In genomic region chr17:39052423-39052822, GRCh38 we compare ENCODE assay signal across 5 cellular contexts.
A peak's percentile ranks its signal among the peaks of the same experiment; 100 is the strongest.
DNase-seq lines count a peak whose midpoint lies in the region; ATAC-seq, FAIRE-seq and TF ChIP-seq lines count a peak whose summit lies in the region.
"Not testable (repeated sequence)": the region's sequence is repeated elsewhere in the genome, so short reads cannot be mapped to it uniquely, and the experiment has no call there.

No MANE protein-coding gene starts in this region.

- H3K9me3 ChIP-seq in A549, result peaks cover 25% of the 10 kb centered on the region
- H3K9me3 ChIP-seq in HEK293 (ENCODE audit: control insufficient read depth, insufficient read depth, low read depth, low read length); K562 (replicated peaks; ENCODE audit: control insufficient read depth, insufficient read depth, low read depth, low read length): not testable (repeated sequence)

- POLR2A ChIA-PET in A549 (lab: Yijun Ruan, JAX); HEK293 (lab: Yijun Ruan, JAX); K562 (lab: Yijun Ruan, JAX): not testable (repeated sequence)

- not testable (repeated sequence) for TF ChIP-seq CTCF in A549 (IDR thresholded peaks at IDR 0.05); HEK293 (tag by site-specific recombination; IDR thresholded peaks at IDR 0.05); K562 (IDR thresholded peaks at IDR 0.05 in 2 of 3, conservative IDR thresholded peaks at IDR 0.05 in 1 of 3; ENCODE audit: insufficient read depth in 2 of 3, low read depth in 1 of 3, low read length in 3 of 3); coronary artery (IDR thresholded peaks at IDR 0.05)

- H3K4me3 ChIP-seq in A549; HEK293 (ENCODE audit: low read depth, low read length); K562; coronary artery: not testable (repeated sequence)

- DNase-seq in A549 (ENCODE audit: low read depth in 1 of 2, low spot score in 1 of 2); K562 (ENCODE audit: extremely low read depth in 1 of 4, low spot score in 3 of 4): not testable (repeated sequence)
- peak; percentile 33 for DNase-seq in coronary artery (ENCODE audit: low spot score)

- H3K9me1 ChIP-seq in K562 (ENCODE audit: control insufficient read depth, insufficient read depth, low read length), result not testable (repeated sequence)

- H3K27me3 ChIP-seq in K562 (ENCODE audit: control insufficient read depth in 2 of 2, insufficient read depth in 2 of 2, low read length in 2 of 2), result peaks cover 0 to 15% of the 10 kb centered on the region in 2 experiments; a peak in 3 of 5 replicates

- not testable (repeated sequence) for ATAC-seq in A549, SK-N-SH treated with all-trans-retinoic acid at 6 μM for 48 hours, K562

- BruUV-seq in K562 (replicated peaks; lab: Mats Ljungman, UMichigan), result not testable (repeated sequence)

- H3K4me1 ChIP-seq in A549; HEK293 (ENCODE audit: control insufficient read depth, insufficient read depth, low read length); K562 (replicated peaks in 1 of 2; ENCODE audit: control insufficient read depth in 2 of 2, insufficient read depth in 2 of 2, low read length in 2 of 2): not testable (repeated sequence)

- not testable (repeated sequence) for H4K20me1 ChIP-seq in K562 (replicated peaks; ENCODE audit: control insufficient read depth, insufficient read depth, low read length)

- not testable (repeated sequence) for H3K4me2 ChIP-seq in A549; K562 (ENCODE audit: insufficient read depth, low read length)

- CTCF ChIA-PET in A549 (lab: Yijun Ruan, JAX); HEK293 (lab: Yijun Ruan, JAX); K562 (lab: Yijun Ruan, JAX; ENCODE audit: low intra/inter-chr PET ratio): not testable (repeated sequence)

- in situ Hi-C loops in K562 (cut with MboI), result not testable (repeated sequence)

- not testable (repeated sequence) for TF ChIP-seq POLR2A in A549 (IDR thresholded peaks at IDR 0.05; ENCODE audit: low read length); K562 (conservative IDR thresholded peaks at IDR 0.05)

- not testable (repeated sequence) for H3K9ac ChIP-seq in K562 (ENCODE audit: insufficient read depth in 1 of 2, low read depth in 2 of 2, low read length in 2 of 2)

- H3K36me3 ChIP-seq in HEK293 (ENCODE audit: control insufficient read depth in 2 of 2, insufficient read depth in 1 of 2, low read length in 2 of 2); K562 (ENCODE audit: control insufficient read depth, insufficient read depth, low read length): not testable (repeated sequence)

- intact Hi-C loops in K562 (cut with micrococcal nuclease), result not testable (repeated sequence)

- TF ChIP-seq EP300 in A549 (IDR thresholded peaks at IDR 0.05); K562 (IDR thresholded peaks at IDR 0.05; ENCODE audit: low read length): not testable (repeated sequence)

- not testable (repeated sequence) for TF ChIP-seq RAD21 in A549 (conservative IDR thresholded peaks at IDR 0.05 in 1 of 2, IDR thresholded peaks at IDR 0.05 in 1 of 2); K562 (CRISPR knock-in tag; conservative IDR thresholded peaks at IDR 0.05 in 1 of 2, IDR thresholded peaks at IDR 0.05 in 1 of 2)

- not testable (repeated sequence) for H3K79me2 ChIP-seq in K562 (ENCODE audit: control insufficient read depth, insufficient read depth, low read length)

- FAIRE-seq in A549 (lab: Jason Lieb, UNC); K562 (lab: Jason Lieb, UNC): not testable (repeated sequence)

- WGBS in A549 (ENCODE audit: missing lambda C conversion rate), result 58% methylated on average over 3 of the region's 3 CpGs
- 38% methylated on average over 3 of the region's 3 CpGs for WGBS in K562 (ENCODE audit: insufficient coverage, low coverage, missing lambda C conversion rate)

- not testable (repeated sequence) for H3K27ac ChIP-seq in A549; HEK293 (ENCODE audit: extremely low read depth, low read depth, low read length); K562 (ENCODE audit: extremely low read depth, low read depth, low read length); coronary artery

- not testable (repeated sequence) for H2AFZ ChIP-seq in K562 (ENCODE audit: low read depth, low read length)

TF ChIP-seq in A549, 52 proteins besides CTCF, POLR2A, EP300 and RAD21:
- peak; percentile 52; the same call in 1 of the 2 replicates for TF ChIP-seq KDM1A (IDR thresholded peaks at IDR 0.05; ENCODE audit: low read depth)

TF ChIP-seq in HEK293, 187 proteins besides CTCF, POLR2A, EP300 and RAD21:
- TF ChIP-seq ZNF146 (tag by site-specific recombination; IDR thresholded peaks at IDR 0.05), result peak; percentile 84; the same call in 1 of the 2 replicates

TF ChIP-seq in SK-N-SH treated with all-trans-retinoic acid at 6 μM for 48 hours, 23 proteins besides CTCF, POLR2A, EP300 and RAD21:
- TF ChIP-seq ZNF8 (CRISPR knock-in tag; IDR thresholded peaks at IDR 0.05), result peak; percentile 90

TF ChIP-seq in K562, 482 proteins besides CTCF, POLR2A, EP300 and RAD21:
- TF ChIP-seq ZNF146 (CRISPR knock-in tag; IDR thresholded peaks at IDR 0.05; ENCODE audit: unreplicated experiment), result peak; percentile 69
- peak; percentile 5 for TF ChIP-seq RBM25 (IDR thresholded peaks at IDR 0.05; ENCODE audit: low read depth, low read length, severe bottlenecking)
